Comparison of ENCODE assay signal across 21 cellular contexts in the genomic region with DNA sequence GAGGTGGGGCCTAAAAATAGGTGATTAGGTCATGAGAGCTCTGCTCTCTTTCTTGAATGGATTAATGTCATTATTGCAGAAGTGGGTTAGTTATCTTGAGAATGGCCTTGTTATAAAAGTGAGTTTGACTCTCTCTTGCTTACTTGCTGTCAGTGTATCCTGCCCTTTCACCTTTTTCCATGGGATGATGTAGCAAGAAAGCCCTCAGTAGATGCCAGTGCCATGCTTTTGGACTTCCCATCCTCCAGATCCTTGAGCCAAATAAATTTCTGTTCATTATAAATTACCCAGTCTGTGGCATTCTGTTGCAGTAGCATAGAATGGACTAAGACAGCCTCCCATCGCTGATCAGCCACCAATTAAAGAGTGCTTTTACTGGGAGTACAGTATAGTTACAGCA. TPM values are rescaled to one million over a fixed set of nuclear protein-coding genes. Genes with fewer than 3 reads are reported as not detected.
A peak's percentile ranks its signal among the peaks of the same experiment; 100 is the strongest.
DNase-seq lines count a peak whose midpoint lies in the region; ATAC-seq, FAIRE-seq and TF ChIP-seq lines count a peak whose summit lies in the region.
"Had no signal": no experiment of that assay in that cellular context is flagged by ENCODE, and none has a peak within 500 bp of the region (broad histone marks: within the 10 kb centered on the region; RNA-seq: fewer than 3 reads in every experiment).

No MANE protein-coding gene starts in this region.

- CTCF ChIA-PET in HepG2 (lab: Yijun Ruan, JAX; ENCODE audit: low intra/inter-chr PET ratio, low total read pairs), result no interaction called here

- FAIRE-seq in HepG2 (lab: Jason Lieb, UNC), result no peak
- FAIRE-seq: A204.1, G401.6, GM12892, H54 had no signal

- TF ChIP-seq POLR2A in HepG2 (IDR thresholded peaks at IDR 0.05; ENCODE audit: insufficient read depth in 1 of 2, low read depth in 2 of 2, low read length in 2 of 2), result no peak
- no peak for TF ChIP-seq POLR2A in right lobe of liver (IDR thresholded peaks at IDR 0.05)
- no peak for TF ChIP-seq POLR2A in uterus (IDR thresholded peaks at IDR 0.05)

- H3K9me3 ChIP-seq in HepG2 (ENCODE audit: low read length) (no peaks in the 10 kb centered on the region), right lobe of liver (no peaks in the 10 kb centered on the region), iPS-20b (ENCODE audit: insufficient read depth, low read depth, low read length) (no peaks in the 10 kb centered on the region), uterus (no peaks in the 10 kb centered on the region)
- H3K9me3 ChIP-seq: BLaER1, Caco-2, HAP-1 had no signal

- H3K27me3 ChIP-seq in HepG2 (ENCODE audit: control insufficient read depth in 1 of 2, insufficient read depth in 2 of 2, low read length in 2 of 2), result no peaks in the 10 kb centered on the region
- no peaks in the 10 kb centered on the region for H3K27me3 ChIP-seq in right lobe of liver
- no peaks in the 10 kb centered on the region for H3K27me3 ChIP-seq in iPS-20b (ENCODE audit: insufficient read depth, low read length)
- no peaks in the 10 kb centered on the region for H3K27me3 ChIP-seq in uterus
- H3K27me3 ChIP-seq: BLaER1 had no signal

- H3K27ac ChIP-seq in HepG2 (ENCODE audit: extremely low read length, insufficient read depth, low read length) (no peak overlapping the region), right lobe of liver (no peak overlapping the region), VCaP (peak overlapping the region; percentile 79; the same call in 1 of the 2 replicates), iPS-20b (ENCODE audit: low read length) (no peak overlapping the region), uterus (peak overlapping the region in 1 of 2 donors; percentile 5)
- H3K27ac ChIP-seq: 22Rv1, BLaER1, C4-2B, GM23248 had no signal

- no peaks in the 10 kb centered on the region for H4K20me1 ChIP-seq in HepG2 (ENCODE audit: insufficient read depth, low read length)
- H4K20me1 ChIP-seq: BLaER1 had no signal

- no peak overlapping the region for H3K9ac ChIP-seq in HepG2 (ENCODE audit: insufficient read depth, low read depth, low read length)
- no peak overlapping the region for H3K9ac ChIP-seq in iPS-20b (ENCODE audit: low read depth, low read length)
- H3K9ac ChIP-seq: BLaER1, GM23248 had no signal

- in situ Hi-C loops in HepG2 (cut with HindIII; ENCODE audit: extremely low pct_ligation_motif_present, low pct_unique_long_range_greater_than_20kb), result no loop called here

- TF ChIP-seq EP300 in HepG2 (IDR thresholded peaks at IDR 0.05; ENCODE audit: low read depth in 2 of 2, low read length in 2 of 2), result no peak
- no peak for TF ChIP-seq EP300 in HepG2 (CRISPR knock-in tag; IDR thresholded peaks at IDR 0.05; ENCODE audit: borderline replicate concordance)

- 96% methylated on average over 1 of the region's 1 CpG for WGBS in HepG2 (ENCODE audit: low lambda C conversion rate)
- WGBS in right lobe of liver (ENCODE audit: insufficient coverage, low coverage, low lambda C conversion rate, missing lambda C conversion rate), result 100% methylated on average over 1 of the region's 1 CpG

- H3K4me1 ChIP-seq in HepG2 (ENCODE audit: insufficient read depth, low read length) (peaks cover 85% of the 10 kb centered on the region), right lobe of liver (peaks cover 0 to 13% (median 2%) of the 10 kb centered on the region in 4 donors), iPS-20b (ENCODE audit: insufficient read depth, low read length) (peaks cover 54% of the 10 kb centered on the region), uterus (peaks cover 0 to 3% of the 10 kb centered on the region in 2 donors)
- H3K4me1 ChIP-seq: BLaER1, HAP-1 had no signal

- DNase-seq in HepG2 (ENCODE audit: low spot score) (no peak), right lobe of liver (no peak), uterus (no peak), HuH-7.5 (ENCODE audit: low spot score) (no peak)
- DNase-seq in stimulated activated naive CD8-positive, alpha-beta T cell treated with anti-CD3 and anti-CD28 coated beads, Interleukin-15, Interleukin-2, amounts not matched to agents 100 U/mL and 50 U/mL, for 24 hours, result no peak
- DNase-seq: Caco-2; CD4-positive, CD25-positive, alpha-beta regulatory T cell; CD8-positive, alpha-beta T cell; DMS153; DND-41; GM23248 had no signal

- no peak for TF ChIP-seq RAD21 in HepG2 (CRISPR knock-in tag; IDR thresholded peaks at IDR 0.05)

- no TSS peak for BruUV-seq in HepG2 (replicated peaks; lab: Mats Ljungman, UMichigan)

- ATAC-seq in HepG2, result no peak
- ATAC-seq in right lobe of liver, result no peak
- ATAC-seq in stimulated activated naive CD8-positive, alpha-beta T cell treated with anti-CD3 and anti-CD28 coated beads, Interleukin-15, Interleukin-2, amounts not matched to agents 100 U/mL and 50 U/mL, for 24 hours, result no peak
- ATAC-seq: CD8-positive, alpha-beta T cell had no signal

- intact Hi-C loops in HepG2 (cut with micrococcal nuclease; ENCODE audit: unreplicated experiment), result no loop called here
- intact Hi-C loops in right lobe of liver (cut with DNase I), result no loop called here
- intact Hi-C loops in uterus (cut with DNase I; ENCODE audit: low total_unique reads), result no loop called here

- TF ChIP-seq CTCF in HepG2 (CRISPR knock-in tag; IDR thresholded peaks at IDR 0.05) (no peak), right lobe of liver (IDR thresholded peaks at IDR 0.05) (no peak), VCaP (conservative IDR thresholded peaks at IDR 0.05) (no peak), uterus (IDR thresholded peaks at IDR 0.05) (no peak)

- no peak overlapping the region for H3K4me2 ChIP-seq in HepG2 (ENCODE audit: low read depth, low read length)
- H3K4me2 ChIP-seq: BLaER1 had no signal

- no peak overlapping the region for H3K4me3 ChIP-seq in HepG2 (replicated peaks in 1 of 3; ENCODE audit: insufficient read depth in 1 of 3, low read depth in 2 of 3, low read length in 3 of 3)
- H3K4me3 ChIP-seq in right lobe of liver, result no peak overlapping the region
- peak overlapping the region; percentile 16; the same call in 1 of the 2 replicates for H3K4me3 ChIP-seq in iPS-20b (ENCODE audit: low read length)
- H3K4me3 ChIP-seq in uterus, result no peak overlapping the region
- H3K4me3 ChIP-seq: BLaER1, GM23248, HAP-1 had no signal

- peaks cover 86% of the 10 kb centered on the region for H3K79me2 ChIP-seq in HepG2 (ENCODE audit: insufficient read depth, low read length)

- H3K36me3 ChIP-seq in HepG2 (replicated peaks in 1 of 2; ENCODE audit: control insufficient read depth in 1 of 2, insufficient read depth in 2 of 2, low read length in 2 of 2), result peaks cover 10 to 15% of the 10 kb centered on the region in 2 experiments; a peak in 3 of 5 replicates
- no peaks in the 10 kb centered on the region for H3K36me3 ChIP-seq in right lobe of liver
- H3K36me3 ChIP-seq in iPS-20b (ENCODE audit: insufficient read depth, low read depth, low read length), result no peaks in the 10 kb centered on the region
- H3K36me3 ChIP-seq in uterus, result no peaks in the 10 kb centered on the region
- H3K36me3 ChIP-seq: BLaER1, HAP-1 had no signal

- H2AFZ ChIP-seq in HepG2 (ENCODE audit: low read length), result no peak overlapping the region
- H2AFZ ChIP-seq: GM23248 had no signal

- POLR2A ChIA-PET in HepG2 (lab: Yijun Ruan, JAX), result no interaction called here

TF ChIP-seq in HepG2, 621 proteins besides CTCF, POLR2A, EP300 and RAD21:
- TF ChIP-seq ZNF138 (CRISPR knock-in tag; IDR thresholded peaks at IDR 0.05; ENCODE audit: low read depth) (no peak), ZNF564 (CRISPR knock-in tag; IDR thresholded peaks at IDR 0.05) (peak; percentile 99)

RNA-seq across cellular contexts. Expression of a gene that starts 40.1 kb away (rescaled TPM):
- total RNA-seq in HepG2 (2016; rRNA removed; fragmentation: Illumina TruSeq; extraction: Trizol) (85.4 and 102 TPM in 2 replicates), right lobe of liver (10 to 100 TPM; 27.7 to 66.5 (median 40.8) TPM), uterus (100 to 1,000 TPM in 3 of 4 donors, 10 to 100 TPM in 1; 86.8 to 336 (median 231) TPM)
- total RNA-seq in HepG2 (2016; cell fraction: cytosol; rRNA removed; fragmentation: Illumina TruSeq; extraction: Trizol; ENCODE audit: low read depth), result 31.3 and 33.8 TPM in 2 replicates
- 82.8 and 99.8 TPM in 2 replicates for total RNA-seq in HepG2 (2016; cell fraction: insoluble cytoplasmic fraction; rRNA removed; fragmentation: Illumina TruSeq; extraction: Trizol)
- total RNA-seq in HepG2 (2016; cell fraction: membrane; rRNA removed; fragmentation: Illumina TruSeq; extraction: Trizol), result 24.5 and 25.3 TPM in 2 replicates
- total RNA-seq in HepG2 (2016; cell fraction: nucleus; rRNA removed; fragmentation: Illumina TruSeq; extraction: Trizol), result 238 and 263 TPM in 2 replicates
- polyA plus RNA-seq in HepG2 (2011; rRNA removed), result 116 and 119 TPM in 2 replicates
- polyA plus RNA-seq in HepG2 (2011; cell fraction: cytosol; rRNA removed), result 80.3 and 114 TPM in 2 replicates
- polyA plus RNA-seq in HepG2 (2011; cell fraction: nucleus; rRNA removed), result 157 and 177 TPM in 2 replicates
- 163 and 168 TPM in 2 replicates for polyA plus RNA-seq in HepG2 (2012)
- polyA plus RNA-seq in HepG2 (2016; cell fraction: cytosol; fragmentation: Illumina TruSeq; extraction: Trizol; ENCODE audit: low read depth), result 1.2 and 1.7 TPM in 2 replicates
- 32.6 and 33.9 TPM in 2 replicates for polyA plus RNA-seq in HepG2 (2016; cell fraction: insoluble cytoplasmic fraction; fragmentation: Illumina TruSeq; extraction: Trizol; ENCODE audit: low read depth)
- polyA plus RNA-seq in HepG2 (2016; cell fraction: membrane; fragmentation: Illumina TruSeq; extraction: Trizol; ENCODE audit: low read depth), result 2.6 and 3.8 TPM in 2 replicates
- 41.1 and 45.1 TPM in 2 replicates for polyA plus RNA-seq in HepG2 (2016; cell fraction: nucleus; fragmentation: Illumina TruSeq; extraction: Trizol; ENCODE audit: insufficient read depth, low read depth)
- 15.6 and 209 TPM in 2 replicates for polyA minus RNA-seq in HepG2 (2011; rRNA and poly(A)+ RNA removed; ENCODE audit: low replicate concordance)
- 248 and 267 TPM in 2 replicates for polyA minus RNA-seq in HepG2 (2011; cell fraction: cytosol; rRNA and poly(A)+ RNA removed)
- polyA minus RNA-seq in HepG2 (2011; cell fraction: nucleus; rRNA and poly(A)+ RNA removed), result 1,476 and 1,554 TPM in 2 replicates
